15 cellular contexts compared by ENCODE assay signal in genomic region chr22:30821381-30821780, GRCh38.
"Had no signal": no experiment of that assay in that cellular context is flagged by ENCODE, and none has a peak within 500 bp of the region (broad histone marks: within the 10 kb centered on the region; RNA-seq: fewer than 3 reads in every experiment).

No MANE protein-coding gene starts in this region.

- ATAC-seq: activated CD4-positive, alpha-beta T cell treated with anti-CD3 and anti-CD28 coated beads for 36 hours; gastrocnemius medialis; right lobe of liver had no signal

- H3K9me3 Mint-ChIP-seq: activated CD4-positive, alpha-beta memory T cell treated with anti-CD3 and anti-CD28 coated beads, Interleukin-2, amount 10 ng/mL, durations not matched to agents 7 days and 5 days; activated naive CD8-positive, alpha-beta T cell treated with anti-CD3 and anti-CD28 coated beads, Interleukin-2, amount 10 ng/mL, durations not matched to agents 7 days and 5 days; activated T-cell treated with anti-CD3 and anti-CD28 coated beads, Interleukin-2, amount 50 U/mL, for 24 hours; stimulated activated naive CD8-positive, alpha-beta T cell treated with anti-CD3 and anti-CD28 coated beads, Interleukin-15, Interleukin-2, amounts not matched to agents 100 ng/mL and 50 ng/mL, for 24 hours had no signal

- H3K4me3 Mint-ChIP-seq: activated CD4-positive, alpha-beta memory T cell treated with anti-CD3 and anti-CD28 coated beads, Interleukin-2, amount 10 ng/mL, durations not matched to agents 7 days and 5 days; activated CD4-positive, alpha-beta T cell treated with anti-CD3 and anti-CD28 coated beads for 36 hours; stimulated activated naive CD8-positive, alpha-beta T cell treated with anti-CD3 and anti-CD28 coated beads, Interleukin-15, Interleukin-2, amounts not matched to agents 100 ng/mL and 50 ng/mL, for 24 hours had no signal

- H3K27ac Mint-ChIP-seq: activated CD4-positive, alpha-beta memory T cell treated with anti-CD3 and anti-CD28 coated beads, Interleukin-2, amount 10 ng/mL, durations not matched to agents 7 days and 5 days; activated CD4-positive, alpha-beta T cell treated with anti-CD3 and anti-CD28 coated beads for 36 hours; activated naive CD8-positive, alpha-beta T cell treated with anti-CD3 and anti-CD28 coated beads, Interleukin-2, amount 10 ng/mL, durations not matched to agents 7 days and 5 days; activated T-cell treated with anti-CD3 and anti-CD28 coated beads, Interleukin-2, amount 50 U/mL, for 24 hours; naive B cell; stimulated activated naive CD8-positive, alpha-beta T cell treated with anti-CD3 and anti-CD28 coated beads, Interleukin-15, Interleukin-2, amounts not matched to agents 100 ng/mL and 50 ng/mL, for 24 hours had no signal

- H3K36me3 Mint-ChIP-seq: activated naive CD8-positive, alpha-beta T cell treated with anti-CD3 and anti-CD28 coated beads, Interleukin-2, amount 10 ng/mL, durations not matched to agents 7 days and 5 days had no signal

- DNase-seq: activated CD4-positive, alpha-beta memory T cell treated with anti-CD3 and anti-CD28 coated beads, Interleukin-2, amount 10 ng/mL, durations not matched to agents 7 days and 5 days; activated CD4-positive, alpha-beta T cell treated with anti-CD3 and anti-CD28 coated beads for 36 hours; activated naive CD8-positive, alpha-beta T cell treated with anti-CD3 and anti-CD28 coated beads, Interleukin-2, amount 10 ng/mL, durations not matched to agents 7 days and 5 days; activated T-cell treated with anti-CD3 and anti-CD28 coated beads, Interleukin-2, amount 50 U/mL, for 24 hours; anterior cingulate cortex; cerebellar nuclear complex; dermis blood vessel endothelial cell; erythroblast; gastrocnemius medialis; mammary epithelial cell; naive B cell; right lobe of liver; T1000; testis had no signal

- H3K9me3 ChIP-seq: gastrocnemius medialis, right lobe of liver, testis had no signal
